Comparison of ENCODE assay signal across 21 cellular contexts in genomic region chr14:98325761-98326160, GRCh38.
"Had no signal": no experiment of that assay in that cellular context is flagged by ENCODE, and none has a peak within 500 bp of the region (broad histone marks: within the 10 kb centered on the region; RNA-seq: fewer than 3 reads in every experiment).

No MANE protein-coding gene starts in this region.

- ATAC-seq: left cardiac atrium, T-cell had no signal

- H3K4me3 Mint-ChIP-seq: activated B cell treated with CpG ODN at 0.5 μM for 24 hours; activated CD4-positive, alpha-beta T cell treated with anti-CD3 and anti-CD28 coated beads, Interleukin-2, amount 10 ng/mL, durations not matched to agents 7 days and 5 days; activated T-cell treated with anti-CD3 and anti-CD28 coated beads, Interleukin-2, amount 50 U/mL, for 4 hours; dendritic cell treated with granulocyte-macrophage colony-stimulating factor and Interleukin-4, amounts not matched to agents 40 ng/mL and 50 ng/mL, for 4 days; nephron; T-cell had no signal

- H3K4me1 Mint-ChIP-seq: activated B cell treated with CpG ODN at 0.5 μM for 24 hours; activated CD4-positive, alpha-beta T cell treated with anti-CD3 and anti-CD28 coated beads, Interleukin-2, amount 10 ng/mL, durations not matched to agents 7 days and 5 days had no signal

- H3K36me3 Mint-ChIP-seq: T-cell had no signal

- H3K4me3 ChIP-seq: ascending aorta, cardiac muscle cell, lung, sigmoid colon had no signal

- FAIRE-seq: endothelial cell of umbilical vein had no signal

- H3K27me3 Mint-ChIP-seq: activated B cell treated with CpG ODN at 0.5 μM for 24 hours; activated CD4-positive, alpha-beta T cell treated with anti-CD3 and anti-CD28 coated beads, Interleukin-2, amount 10 ng/mL, durations not matched to agents 7 days and 5 days; dendritic cell treated with granulocyte-macrophage colony-stimulating factor and Interleukin-4, amounts not matched to agents 40 ng/mL and 50 ng/mL, for 4 days; T-cell had no signal

- H3K27ac Mint-ChIP-seq: activated B cell treated with CpG ODN at 0.5 μM for 24 hours; activated CD4-positive, alpha-beta T cell treated with anti-CD3 and anti-CD28 coated beads, Interleukin-2, amount 10 ng/mL, durations not matched to agents 7 days and 5 days; dendritic cell treated with granulocyte-macrophage colony-stimulating factor and Interleukin-4, amounts not matched to agents 40 ng/mL and 50 ng/mL, for 4 days; T-cell had no signal

- DNase-seq: activated B cell treated with CpG ODN at 0.5 μM for 24 hours; activated CD4-positive, alpha-beta T cell treated with anti-CD3 and anti-CD28 coated beads, Interleukin-2, amount 10 ng/mL, durations not matched to agents 7 days and 5 days; activated CD8-positive, alpha-beta memory T cell treated with anti-CD3 and anti-CD28 coated beads, Interleukin-2, amount 50 U/mL, for 4 hours; activated effector memory CD4-positive, alpha-beta T cell treated with anti-CD3 and anti-CD28 coated beads, Interleukin-2, amount 50 U/mL, for 16 hours; activated naive CD4-positive, alpha-beta T cell treated with anti-CD3 and anti-CD28 coated beads, Interleukin-2, amount 50 U/mL, for 16 hours; activated T-cell treated with anti-CD3 and anti-CD28 coated beads, Interleukin-2, amount 50 U/mL, for 4 hours; effector CD8-positive, alpha-beta T cell; foreskin fibroblast; glutamatergic neuron; left cardiac atrium; midbrain; sigmoid colon; stimulated activated CD4-positive, alpha-beta T cell treated with anti-CD3 and anti-CD28 coated beads, Interleukin-4, amount 100 ng/mL, for 4 hours; stimulated activated naive CD4-positive, alpha-beta T cell; T-cell had no signal
